ENCODE assay signal across 8 cellular contexts in genomic region chr6:35919085-35919826, GRCh38. TPM values are rescaled to one million over a fixed set of nuclear protein-coding genes. Genes with fewer than 3 reads are reported as not detected.
DNase-seq lines count a peak whose midpoint lies in the region; ATAC-seq and TF ChIP-seq lines count a peak whose summit lies in the region.

No MANE protein-coding gene starts in this region.

- H3K27ac ChIP-seq in HUES6 (ENCODE audit: low read depth, low read length), result peak overlapping the region; percentile 15; the same call in 1 of the 2 replicates

- CTCF ChIA-PET in WTC11 (lab: Charles Lee), result interaction anchor here (1.4 kb wide), 1 partner anchor 212 kb away, joined by 3 read pairs; no protein-coding TSS in a partner anchor

- H3K36me3 ChIP-seq in HUES6 (ENCODE audit: control insufficient read depth, insufficient read depth, low read length), result peaks cover 36% of the 10 kb centered on the region

- H3K4me1 ChIP-seq in HUES6 (ENCODE audit: control insufficient read depth, insufficient read depth, low read length), result peaks cover 22% of the 10 kb centered on the region

- DNase-seq in NCI-H510A treated with DMSO at 0.1 percent for 48 hours (lab: John Stamatoyannopoulos, UW) (peak; percentile 63), NCI-H510A (lab: John Stamatoyannopoulos, UW) (no peak), WTC11 (ENCODE audit: low spot score) (no peak), glomerular visceral epithelial cell (ENCODE audit: extremely low spot score) (peak; percentile 9), skeletal muscle cell (ENCODE audit: low read depth) (no peak), NCI-H345 treated with DMSO at 0.1 percent for 48 hours (lab: John Stamatoyannopoulos, UW; ENCODE audit: unreplicated experiment) (no peak)

- peak overlapping the region; percentile 99 for H3K4me3 Mint-ChIP-seq in WTC11

- H3K9ac ChIP-seq in HUES6 (ENCODE audit: low read length), result peak overlapping the region; percentile 84

- H3K27me3 ChIP-seq in HUES6 (ENCODE audit: control insufficient read depth, insufficient read depth, low read length), result no peaks in the 10 kb centered on the region

- H3K27me3 Mint-ChIP-seq in WTC11 (ENCODE audit: low read depth), result peaks cover 4% of the 10 kb centered on the region; the same call in 1 of the 2 replicates

- POLR2A ChIA-PET in WTC11 (lab: Charles Lee), result no interaction called here

- H3K9me3 ChIP-seq in HUES6 (ENCODE audit: control insufficient read depth, insufficient read depth, low read depth, low read length), result no peaks in the 10 kb centered on the region

- ATAC-seq in WTC11, result peak; percentile 10; the same call in 1 of the 2 replicates
- ATAC-seq in GM21619 (IDR thresholded peaks at IDR 0.05; ENCODE audit: unreplicated experiment), result no peak

- H3K4me3 ChIP-seq in HUES6 (ENCODE audit: low read depth, low read length), result peak overlapping the region; percentile 79
- peak overlapping the region; percentile 81 for H3K4me3 ChIP-seq in skeletal muscle cell (ENCODE audit: low read depth, low read length)

- H3K4me1 Mint-ChIP-seq in WTC11, result peaks cover 32% of the 10 kb centered on the region

- TF ChIP-seq CTCF in WTC11 (IDR thresholded peaks at IDR 0.05), result no peak

- peak overlapping the region; percentile 81 for H3K27ac Mint-ChIP-seq in WTC11

- peaks cover 31% of the 10 kb centered on the region for H3K36me3 Mint-ChIP-seq in WTC11

- H3K9me3 Mint-ChIP-seq in WTC11, result no peaks in the 10 kb centered on the region

TF ChIP-seq in WTC11, 78 proteins besides CTCF, POLR2A, EP300 and RAD21 (continues in another document):
- TF ChIP-seq NFYB (CRISPR knock-in tag; conservative IDR thresholded peaks at IDR 0.05; ENCODE audit: low read depth) (no peak), ZNF512 (CRISPR knock-in tag; IDR thresholded peaks at IDR 0.05; ENCODE audit: borderline replicate concordance) (no peak), TEAD1 (CRISPR knock-in tag; IDR thresholded peaks at IDR 0.05) (no peak), E2F4 (CRISPR knock-in tag; IDR thresholded peaks at IDR 0.05; ENCODE audit: borderline replicate concordance, low read depth) (no peak), ESRRA (CRISPR knock-in tag; IDR thresholded peaks at IDR 0.05; ENCODE audit: borderline replicate concordance) (no peak), NFATC4 (CRISPR knock-in tag; IDR thresholded peaks at IDR 0.05) (no peak), TP53 (CRISPR knock-in tag; IDR thresholded peaks at IDR 0.05) (no peak), ZNF396 (CRISPR knock-in tag; IDR thresholded peaks at IDR 0.05; ENCODE audit: borderline replicate concordance) (no peak), PRDM15 (CRISPR knock-in tag; IDR thresholded peaks at IDR 0.05) (no peak), FOXP1 (CRISPR knock-in tag; IDR thresholded peaks at IDR 0.05; ENCODE audit: borderline replicate concordance) (no peak), KAT7 (CRISPR knock-in tag; IDR thresholded peaks at IDR 0.05; ENCODE audit: borderline replicate concordance) (no peak), ZNF671 (CRISPR knock-in tag; IDR thresholded peaks at IDR 0.05) (no peak)
- TF ChIP-seq, protein P1, sequence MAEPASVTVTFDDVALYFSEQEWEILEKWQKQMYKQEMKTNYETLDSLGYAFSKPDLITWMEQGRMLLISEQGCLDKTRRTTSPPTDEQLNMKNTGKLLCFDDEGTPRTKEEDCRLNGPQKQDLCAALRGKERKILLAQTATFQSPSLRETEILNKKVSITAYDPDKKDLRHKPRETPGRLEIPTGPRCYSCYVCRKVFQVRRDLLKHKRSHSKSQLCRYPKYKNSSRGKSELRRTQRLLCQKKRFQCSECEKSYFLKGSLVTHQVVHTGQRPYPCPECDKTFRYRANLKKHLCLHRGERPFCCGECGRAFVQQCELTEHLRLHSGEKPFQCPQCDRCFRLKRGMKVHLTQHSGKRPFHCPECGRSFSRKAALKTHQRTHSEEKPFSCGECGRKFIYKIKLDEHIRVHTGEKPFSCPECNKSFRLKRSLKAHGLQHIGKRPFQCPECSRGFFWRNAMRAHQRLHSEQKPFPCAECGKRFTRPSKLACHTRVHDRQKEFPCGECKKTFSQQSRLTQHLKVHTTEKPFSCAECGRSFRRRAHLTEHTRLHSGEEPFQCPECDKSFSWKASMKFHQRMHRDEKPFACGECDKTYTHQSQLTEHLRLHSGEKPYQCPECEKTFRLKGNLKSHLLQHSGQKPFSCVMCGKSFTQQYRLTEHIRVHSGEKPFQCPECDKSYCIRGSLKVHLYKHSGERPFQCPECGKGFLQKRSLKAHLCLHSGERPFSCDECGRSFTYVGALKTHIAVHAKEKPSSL (CRISPR knock-in tag; conservative IDR thresholded peaks at IDR 0.05), result no peak
- TF ChIP-seq, protein P2, sequence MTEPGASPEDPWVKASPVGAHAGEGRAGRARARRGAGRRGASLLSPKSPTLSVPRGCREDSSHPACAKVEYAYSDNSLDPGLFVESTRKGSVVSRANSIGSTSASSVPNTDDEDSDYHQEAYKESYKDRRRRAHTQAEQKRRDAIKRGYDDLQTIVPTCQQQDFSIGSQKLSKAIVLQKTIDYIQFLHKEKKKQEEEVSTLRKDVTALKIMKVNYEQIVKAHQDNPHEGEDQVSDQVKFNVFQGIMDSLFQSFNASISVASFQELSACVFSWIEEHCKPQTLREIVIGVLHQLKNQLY (CRISPR knock-in tag; IDR thresholded peaks at IDR 0.05), result no peak
- TF ChIP-seq, protein P3, sequence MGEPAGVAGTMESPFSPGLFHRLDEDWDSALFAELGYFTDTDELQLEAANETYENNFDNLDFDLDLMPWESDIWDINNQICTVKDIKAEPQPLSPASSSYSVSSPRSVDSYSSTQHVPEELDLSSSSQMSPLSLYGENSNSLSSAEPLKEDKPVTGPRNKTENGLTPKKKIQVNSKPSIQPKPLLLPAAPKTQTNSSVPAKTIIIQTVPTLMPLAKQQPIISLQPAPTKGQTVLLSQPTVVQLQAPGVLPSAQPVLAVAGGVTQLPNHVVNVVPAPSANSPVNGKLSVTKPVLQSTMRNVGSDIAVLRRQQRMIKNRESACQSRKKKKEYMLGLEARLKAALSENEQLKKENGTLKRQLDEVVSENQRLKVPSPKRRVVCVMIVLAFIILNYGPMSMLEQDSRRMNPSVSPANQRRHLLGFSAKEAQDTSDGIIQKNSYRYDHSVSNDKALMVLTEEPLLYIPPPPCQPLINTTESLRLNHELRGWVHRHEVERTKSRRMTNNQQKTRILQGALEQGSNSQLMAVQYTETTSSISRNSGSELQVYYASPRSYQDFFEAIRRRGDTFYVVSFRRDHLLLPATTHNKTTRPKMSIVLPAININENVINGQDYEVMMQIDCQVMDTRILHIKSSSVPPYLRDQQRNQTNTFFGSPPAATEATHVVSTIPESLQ (CRISPR knock-in tag; IDR thresholded peaks at IDR 0.05), result no peak

RNA-seq across cellular contexts. Expression of gene SRPK1, which starts 1.6 kb away (rescaled TPM):
- 94.9 to 102 TPM (median 100.0 TPM) in 3 replicates for total RNA-seq in WTC11 (2021)

Comparison
In these comparisons a context has a peak if more than half of its experiments do, and no peak if none do; other contexts are left out.
1. DNase-seq: peak in NCI-H510A treated with DMSO at 0.1 percent for 48 hours (single experiment) and glomerular visceral epithelial cell (single experiment); none in NCI-H510A (single experiment), WTC11 (single experiment), skeletal muscle cell (single experiment) and NCI-H345 treated with DMSO at 0.1 percent for 48 hours (single experiment).